Comparison of ENCODE assay signal across 8 cellular contexts in the genomic region with DNA sequence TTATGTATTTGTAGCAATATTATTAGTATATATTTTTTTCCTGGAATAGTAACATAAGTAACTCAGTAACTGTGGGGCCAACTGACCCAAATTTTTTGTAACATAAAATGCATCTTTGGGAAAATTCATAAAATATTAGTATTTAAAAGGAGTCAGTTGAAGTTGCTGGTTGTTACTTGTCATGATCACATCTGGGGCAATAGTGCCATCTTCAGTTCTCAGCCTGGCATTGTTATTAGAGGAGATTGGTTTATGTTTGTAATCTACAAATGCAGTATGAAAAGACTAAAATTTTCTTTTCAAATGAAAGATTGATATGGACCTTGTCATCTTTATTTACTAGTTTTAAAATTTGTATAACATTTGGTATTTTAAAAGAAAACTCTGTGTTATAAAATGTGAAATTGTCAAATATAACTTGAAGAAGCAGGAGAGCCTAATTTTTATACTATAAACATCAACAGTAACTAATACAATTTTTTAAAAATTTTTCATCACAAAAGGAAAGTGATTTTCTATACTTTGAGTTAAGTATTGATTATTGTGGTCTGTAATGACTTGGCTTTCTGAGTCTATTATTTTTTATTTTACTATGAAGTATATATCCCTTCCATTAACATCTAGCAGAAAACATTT. TPM values are rescaled to one million over a fixed set of nuclear protein-coding genes. Genes with fewer than 3 reads are reported as not detected.
DNase-seq lines count a peak whose midpoint lies in the region; ATAC-seq, FAIRE-seq and TF ChIP-seq lines count a peak whose summit lies in the region.

No MANE protein-coding gene starts in this region.

- ATAC-seq in aorta (ENCODE audit: low FRiP score) = no peak

- no peak for TF ChIP-seq EP300 in tibial nerve (IDR thresholded peaks at IDR 0.05)

- no peaks in the 10 kb centered on the region for H3K36me3 ChIP-seq in Karpas-422 (ENCODE audit: insufficient read depth, low read length)
- no peaks in the 10 kb centered on the region for H3K36me3 ChIP-seq in tibial nerve
- no peaks in the 10 kb centered on the region for H3K36me3 ChIP-seq in aorta (ENCODE audit: control insufficient read depth in 1 of 2, insufficient read depth in 2 of 2, low read length in 1 of 2)

- no peaks in the 10 kb centered on the region for H4K20me1 ChIP-seq in Karpas-422 (ENCODE audit: insufficient read depth, low read depth, low read length)

- H2AFZ ChIP-seq in Karpas-422 (ENCODE audit: low read length) = no peak overlapping the region

- TF ChIP-seq CTCF in RWPE1 (conservative IDR thresholded peaks at IDR 0.05; ENCODE audit: low read depth) (peak; percentile 65), tibial nerve (IDR thresholded peaks at IDR 0.05) (peak in 4 of 5 experiments; percentile 20 to 35 (median 23))

- no peaks in the 10 kb centered on the region for H3K9me2 ChIP-seq in Karpas-422 (replicated peaks; ENCODE audit: insufficient read depth, low read length)

- intact Hi-C loops in aorta (cut with DNase I) = loop anchor here in 1 of 2 donors (10.0 kb wide), 1 partner anchor 917 kb away; no protein-coding TSS in a partner anchor

- no peak for TF ChIP-seq POLR2A in tibial nerve (IDR thresholded peaks at IDR 0.05)

- H3K4me2 ChIP-seq in Karpas-422 (ENCODE audit: low read depth, low read length, poor library complexity, severe bottlenecking) = no peak overlapping the region

- peak; percentile 61 to 64 for DNase-seq in AML-193 (lab: John Stamatoyannopoulos, UW)
- no peak for DNase-seq in GM18507 (ENCODE audit: extremely low spot score, insufficient read length, low read depth)
- DNase-seq in Karpas-422 = peak; percentile 81
- DNase-seq in RWPE1 (ENCODE audit: low spot score) = peak; percentile 53
- peak; percentile 25 for DNase-seq in foreskin melanocyte
- peak in 1 of 2 donors; percentile 17 for DNase-seq in tibial nerve (ENCODE audit: low spot score in 2 of 2)
- DNase-seq in aorta = no peak
- DNase-seq in NCI-H1048 (lab: John Stamatoyannopoulos, UW) = no peak

- H3K9me3 ChIP-seq in Karpas-422 (ENCODE audit: low read length) (no peaks in the 10 kb centered on the region), tibial nerve (no peaks in the 10 kb centered on the region), aorta (ENCODE audit: control insufficient read depth, low read length) (no peaks in the 10 kb centered on the region)

- H3K27me3 ChIP-seq in Karpas-422 (ENCODE audit: low read length) = no peaks in the 10 kb centered on the region
- no peaks in the 10 kb centered on the region for H3K27me3 ChIP-seq in tibial nerve
- H3K27me3 ChIP-seq in aorta (ENCODE audit: control insufficient read depth in 1 of 2, insufficient read depth in 2 of 2, low read length in 1 of 2) = no peaks in the 10 kb centered on the region

- peak; percentile 60 for FAIRE-seq in GM18507 (lab: Jason Lieb, UNC)

- H3K79me2 ChIP-seq in Karpas-422 (ENCODE audit: low read length) = peaks cover 12% of the 10 kb centered on the region; the same call in 1 of the 2 replicates

- POLR2A ChIA-PET in RWPE1 (lab: Yijun Ruan, JAX; ENCODE audit: low non-redundant PET) = no interaction called here

- CTCF ChIA-PET in RWPE1 (lab: Yijun Ruan, JAX) = interaction anchor here (1.7 kb wide), 1 partner anchor 98 kb away, joined by 7 read pairs; no protein-coding TSS in a partner anchor

- no peak overlapping the region for H3K9ac ChIP-seq in Karpas-422 (ENCODE audit: low read length)

- H3K4me3 ChIP-seq in Karpas-422 (ENCODE audit: low read length) = no peak overlapping the region
- no peak overlapping the region for H3K4me3 ChIP-seq in tibial nerve
- H3K4me3 ChIP-seq in aorta (ENCODE audit: low read length in 2 of 2) = no peak overlapping the region

- H3K27ac ChIP-seq in Karpas-422 (ENCODE audit: low read length) (no peak overlapping the region), RWPE1 (no peak overlapping the region), tibial nerve (no peak overlapping the region), aorta (ENCODE audit: low read depth in 1 of 2, low read length in 2 of 2) (no peak overlapping the region)

- H3K4me1 ChIP-seq in Karpas-422 (ENCODE audit: low read length) (no peaks in the 10 kb centered on the region), tibial nerve (no peaks in the 10 kb centered on the region), aorta (ENCODE audit: control insufficient read depth in 1 of 2, insufficient read depth in 2 of 2, low read length in 2 of 2) (no peaks in the 10 kb centered on the region)

RNA-seq across cellular contexts. Expression of a gene that starts 38.8 kb away (rescaled TPM):
- not detected in 2 replicates for total RNA-seq in Karpas-422 (2014; rRNA removed; shearing (Covaris generic); ENCODE audit: low replicate concordance)
- 10 to 100 TPM in 2 of 4 donors, 1 to 10 TPM in 2; 9.3 to 19.4 (median 13.5) TPM for total RNA-seq in tibial nerve
- total RNA-seq in aorta = 1 to 10 TPM; 8.7 to 8.8 TPM
- polyA plus RNA-seq in aorta = 1 to 10 TPM; 2.3 to 8.3 TPM

Comparison
In these comparisons a context has a peak if more than half of its experiments do, and no peak if none do; other contexts are left out.
1. DNase-seq: peak in AML-193 (2 of 2), Karpas-422 (single experiment), RWPE1 (single experiment) and foreskin melanocyte (single experiment); none in GM18507 (single experiment), aorta (0 of 2) and NCI-H1048 (single experiment).